Comparison of ENCODE assay signal across 8 cellular contexts in the genomic region with DNA sequence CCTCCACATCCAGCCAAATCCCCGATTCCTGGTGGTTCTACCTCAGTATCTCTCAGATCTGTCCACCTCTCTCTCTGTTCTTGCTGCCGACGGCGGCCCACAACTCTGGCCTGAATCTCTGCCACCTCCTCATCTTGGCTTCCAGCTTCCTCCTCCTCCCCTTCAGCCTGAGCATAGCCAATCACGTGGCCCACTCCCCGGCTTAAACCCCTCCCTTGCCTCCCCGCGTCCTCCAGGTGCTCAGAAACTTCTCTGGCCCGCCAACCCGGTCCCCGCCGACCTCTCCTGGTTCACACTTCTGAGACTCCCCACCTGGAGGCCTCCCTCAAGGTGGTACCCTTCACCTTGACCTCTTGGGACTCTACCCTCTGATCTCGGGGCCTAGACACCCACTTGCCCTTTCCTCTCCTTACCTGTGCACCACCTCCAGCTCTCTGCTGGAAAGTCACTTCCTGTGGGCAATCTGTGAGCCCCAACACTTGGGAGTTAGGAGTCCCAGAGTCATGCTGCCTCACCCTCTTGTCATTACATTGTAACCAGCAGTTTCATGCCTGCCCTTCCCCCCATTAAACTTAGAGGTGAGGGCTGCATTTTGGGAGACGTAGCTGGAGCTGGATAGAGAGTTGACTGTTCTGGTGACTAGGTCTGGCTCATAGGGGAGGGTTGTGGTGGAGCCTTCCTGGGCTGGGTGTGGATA. TPM values are rescaled to one million over a fixed set of nuclear protein-coding genes. Genes with fewer than 3 reads are reported as not detected.
DNase-seq lines count a peak whose midpoint lies in the region; ATAC-seq and TF ChIP-seq lines count a peak whose summit lies in the region.

No MANE protein-coding gene starts in this region.

- DNase-seq in AG04449 (ENCODE audit: low read depth, low spot score) = no peak
- DNase-seq in IMR-90 = peak; percentile 76
- peak; percentile 44 to 83 for DNase-seq in SW 1271 (lab: John Stamatoyannopoulos, UW)
- DNase-seq in activated naive CD8-positive, alpha-beta T cell treated with anti-CD3 and anti-CD28 coated beads, Interleukin-2, amount 50 U/mL, for 16 hours (ENCODE audit: low read depth, low spot score) = peak; percentile 42
- peak; percentile 73 for DNase-seq in right atrium auricular region (ENCODE audit: low spot score)
- peak; percentile 78 for DNase-seq in renal cortical epithelial cell (ENCODE audit: low read depth)

- H3K4ac ChIP-seq in IMR-90 (ENCODE audit: low read depth, low read length) = peak overlapping the region; percentile 98

- dilution Hi-C loops in IMR-90 (cut with HindIII; ENCODE audit: low sequenced_read_pairs, unreplicated experiment) = no loop called here

- POLR2A ChIA-PET in AG04449 (lab: Yijun Ruan, JAX) = interaction anchor here (1.1 to 1.6 kb wide), 4 partner anchors 24 to 51 kb away, joined by 3 to 7 read pairs (median 4); no protein-coding TSS in a partner anchor
- POLR2A ChIA-PET in IMR-90 (lab: Charles Lee; ENCODE audit: unreplicated experiment) = no interaction called here

- H2BK20ac ChIP-seq in IMR-90 (ENCODE audit: low read depth, low read length) = peak overlapping the region; percentile 12; the same call in 1 of the 2 replicates

- peak overlapping the region; percentile 86 for H2AK5ac ChIP-seq in IMR-90 (ENCODE audit: low read depth, low read length)

- H3K4me1 ChIP-seq in IMR-90 (ENCODE audit: control insufficient read depth, insufficient read depth, low read length) (peaks cover 17% of the 10 kb centered on the region), right atrium auricular region (peaks cover 0 to 32% of the 10 kb centered on the region in 2 donors)

- CTCF ChIA-PET in AG04449 (lab: Yijun Ruan, JAX) (interaction anchor here (1.1 to 2.6 kb wide), 7 partner anchors 9 to 246 kb away, joined by 3 to 11 read pairs (median 4); partner anchors contain the start of genes ENDOG and PKN3), IMR-90 (lab: Yijun Ruan, JAX) (interaction anchor here (0.8 kb wide), 1 partner anchor 49 kb away, joined by 3 read pairs; no protein-coding TSS in a partner anchor)

- in situ Hi-C loops in IMR-90 (cut with MboI; ENCODE audit: low sequenced_read_pairs) = no loop called here

- no TSS peak for BruUV-seq in IMR-90 (replicated peaks; lab: Mats Ljungman, UMichigan)

- H4K91ac ChIP-seq in IMR-90 (ENCODE audit: insufficient read depth, low read depth, low read length) = peak overlapping the region; percentile 78

- H4K8ac ChIP-seq in IMR-90 (ENCODE audit: low read depth in 2 of 2, low read length in 2 of 2) = peak overlapping the region; percentile 71 to 97

- TF ChIP-seq RAD21 in IMR-90 (IDR thresholded peaks at IDR 0.05; ENCODE audit: low read length) = no peak

- H2BK5ac ChIP-seq in IMR-90 (ENCODE audit: low read depth, low read length, poor library complexity, severe bottlenecking) = peak overlapping the region; percentile 61

- ATAC-seq in GM18907 (IDR thresholded peaks at IDR 0.05; ENCODE audit: unreplicated experiment) (peak; percentile 36), IMR-90 (ENCODE audit: low read depth) (peak; percentile 35), HG03457 (IDR thresholded peaks at IDR 0.05; ENCODE audit: unreplicated experiment) (no peak)

- H3K36me3 ChIP-seq in IMR-90 (ENCODE audit: control insufficient read depth, insufficient read depth, low read length) (no peaks in the 10 kb centered on the region), right atrium auricular region (no peaks in the 10 kb centered on the region)

- peak overlapping the region; percentile 78 for H3K56ac ChIP-seq in IMR-90 (ENCODE audit: extremely low read depth, insufficient read depth, low read length)

- no peaks in the 10 kb centered on the region for H3K9me3 ChIP-seq in IMR-90 (ENCODE audit: control insufficient read depth, insufficient read depth, low read length)
- no peaks in the 10 kb centered on the region for H3K9me3 ChIP-seq in right atrium auricular region

- H2AFZ ChIP-seq in IMR-90 (replicated peaks; ENCODE audit: low read length, poor library complexity) = peak overlapping the region; percentile 82

- H3K14ac ChIP-seq in IMR-90 (replicated peaks; ENCODE audit: low read depth, low read length) = peak overlapping the region; percentile 100

- 4% methylated on average over 12 of the region's 14 CpGs; no CpG with 5 or more reads in 1 of the 2 experiments for WGBS in IMR-90 (ENCODE audit: extremely low coverage in 2 of 2, insufficient read length in 1 of 2), 2 experiments

- H3K9me1 ChIP-seq in IMR-90 (ENCODE audit: insufficient read depth, low read length) = peaks cover 22% of the 10 kb centered on the region

- H3K27me3 ChIP-seq in IMR-90 (ENCODE audit: control insufficient read depth, insufficient read depth, low read length) (no peaks in the 10 kb centered on the region), right atrium auricular region (no peaks in the 10 kb centered on the region)

- H3K9ac ChIP-seq in IMR-90 (ENCODE audit: low read depth, low read length) = peak overlapping the region; percentile 82

- peak overlapping the region; percentile 68 for H3K27ac ChIP-seq in IMR-90 (ENCODE audit: insufficient read depth, low read length)
- peak overlapping the region; percentile 72 to 73 for H3K27ac ChIP-seq in right atrium auricular region

- peak overlapping the region; percentile 43 for H3K18ac ChIP-seq in IMR-90 (ENCODE audit: low read depth, low read length)

- intact Hi-C loops in IMR-90 (cut with micrococcal nuclease) = no loop called here

- H2AK9ac ChIP-seq in IMR-90 (replicated peaks; ENCODE audit: low read depth, low read length, poor library complexity) = peak overlapping the region; percentile 99

- H2BK15ac ChIP-seq in IMR-90 (ENCODE audit: low read depth, low read length) = peak overlapping the region; percentile 33; the same call in 1 of the 3 replicates

- peak; percentile 66; the same call in 1 of the 2 replicates for TF ChIP-seq POLR2A in IMR-90 (IDR thresholded peaks at IDR 0.05; ENCODE audit: low read depth, low read length)

- H4K20me1 ChIP-seq in IMR-90 (ENCODE audit: insufficient read depth, low read length) = no peaks in the 10 kb centered on the region

- peak overlapping the region; percentile 93 for H3K4me2 ChIP-seq in IMR-90 (ENCODE audit: low read depth, low read length)

- peak overlapping the region; percentile 98 for H3K23ac ChIP-seq in IMR-90 (ENCODE audit: low read depth, low read length)

- peak overlapping the region; percentile 74 for H3K4me3 ChIP-seq in AG04449 (ENCODE audit: low read depth, low read length)
- peak overlapping the region; percentile 57 for H3K4me3 ChIP-seq in IMR-90 (ENCODE audit: insufficient read depth, low read depth, low read length)
- peak overlapping the region; percentile 52 to 60 for H3K4me3 ChIP-seq in right atrium auricular region

- TF ChIP-seq CTCF in AG04449 (IDR thresholded peaks at IDR 0.05; ENCODE audit: insufficient read depth, low read length, missing control alignments) (no peak), IMR-90 (conservative IDR thresholded peaks at IDR 0.05; ENCODE audit: low read depth, low read length) (no peak), right atrium auricular region (IDR thresholded peaks at IDR 0.05) (no peak)

- H4K5ac ChIP-seq in IMR-90 (ENCODE audit: low read depth, low read length) = peak overlapping the region; percentile 78

- H3K79me1 ChIP-seq in IMR-90 (ENCODE audit: low read depth in 1 of 2, low read length in 2 of 2) = peaks cover 27 to 53% of the 10 kb centered on the region in 2 experiments

- H2BK120ac ChIP-seq in IMR-90 (ENCODE audit: low read depth, low read length) = peak overlapping the region; percentile 61

TF ChIP-seq in IMR-90, 13 proteins besides CTCF, POLR2A, EP300 and RAD21 (continues in another document):
- TF ChIP-seq, protein P1, sequence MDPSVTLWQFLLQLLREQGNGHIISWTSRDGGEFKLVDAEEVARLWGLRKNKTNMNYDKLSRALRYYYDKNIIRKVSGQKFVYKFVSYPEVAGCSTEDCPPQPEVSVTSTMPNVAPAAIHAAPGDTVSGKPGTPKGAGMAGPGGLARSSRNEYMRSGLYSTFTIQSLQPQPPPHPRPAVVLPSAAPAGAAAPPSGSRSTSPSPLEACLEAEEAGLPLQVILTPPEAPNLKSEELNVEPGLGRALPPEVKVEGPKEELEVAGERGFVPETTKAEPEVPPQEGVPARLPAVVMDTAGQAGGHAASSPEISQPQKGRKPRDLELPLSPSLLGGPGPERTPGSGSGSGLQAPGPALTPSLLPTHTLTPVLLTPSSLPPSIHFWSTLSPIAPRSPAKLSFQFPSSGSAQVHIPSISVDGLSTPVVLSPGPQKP (IDR thresholded peaks at IDR 0.05; ENCODE audit: borderline replicate concordance, low read depth, low read length) = no peak
- peak; percentile 90 for TF ChIP-seq USF2 (IDR thresholded peaks at IDR 0.05; ENCODE audit: low read depth, low read length)

RNA-seq across cellular contexts. Expression of gene SET, which starts 4.5 kb away (rescaled TPM):
- total RNA-seq in IMR-90 (2012; rRNA removed) (182 and 587 TPM in 2 replicates), right atrium auricular region (100 to 1,000 TPM; 104 to 125 TPM), renal cortical epithelial cell (395 and 577 TPM in 2 replicates)
- 80.2 and 104 TPM in 2 replicates for polyA plus RNA-seq in IMR-90 (2012; rRNA removed)
- 13.7 and 17.9 TPM in 2 replicates for polyA plus RNA-seq in IMR-90 (2012; cell fraction: cytosol; rRNA removed)
- polyA plus RNA-seq in IMR-90 (2012; cell fraction: nucleus; rRNA removed; ENCODE audit: low replicate concordance) = 21.2 and 52.6 TPM in 2 replicates

RNA-seq across cellular contexts. Expression of gene PKN3, which starts 17.8 kb away (rescaled TPM):
- total RNA-seq in IMR-90 (2012; rRNA removed) (1.6 and 1.7 TPM in 2 replicates), right atrium auricular region (1 to 10 TPM; 4.5 to 8.6 TPM), renal cortical epithelial cell (2.8 and 5.2 TPM in 2 replicates)
- 3.8 and 5.7 TPM in 2 replicates for polyA plus RNA-seq in IMR-90 (2012; rRNA removed)
- 3.5 and 3.6 TPM in 2 replicates for polyA plus RNA-seq in IMR-90 (2012; cell fraction: cytosol; rRNA removed)
- polyA plus RNA-seq in IMR-90 (2012; cell fraction: nucleus; rRNA removed; ENCODE audit: low replicate concordance) = 18.8 and 32.4 TPM in 2 replicates

RNA-seq across cellular contexts. Expression of gene DYNC2I2, which starts 27.8 kb away (rescaled TPM):
- total RNA-seq in IMR-90 (2012; rRNA removed) (36.1 and 37.1 TPM in 2 replicates), right atrium auricular region (10 to 100 TPM; 23.1 to 33.1 TPM), renal cortical epithelial cell (46.4 and 59.7 TPM in 2 replicates)
- 33.7 and 42.9 TPM in 2 replicates for polyA plus RNA-seq in IMR-90 (2012; rRNA removed)
- polyA plus RNA-seq in IMR-90 (2012; cell fraction: cytosol; rRNA removed) = 27.9 and 40.6 TPM in 2 replicates
- 24.0 and 102 TPM in 2 replicates for polyA plus RNA-seq in IMR-90 (2012; cell fraction: nucleus; rRNA removed; ENCODE audit: low replicate concordance)

RNA-seq across cellular contexts. Expression of gene ZDHHC12, which starts 39.5 kb away (rescaled TPM):
- total RNA-seq in IMR-90 (2012; rRNA removed) (13.9 and 16.7 TPM in 2 replicates), right atrium auricular region (10 to 100 TPM; 22.8 to 24.4 TPM), renal cortical epithelial cell (46.4 and 58.0 TPM in 2 replicates)
- polyA plus RNA-seq in IMR-90 (2012; rRNA removed) = 60.7 and 75.1 TPM in 2 replicates
- polyA plus RNA-seq in IMR-90 (2012; cell fraction: cytosol; rRNA removed) = 76.2 and 119 TPM in 2 replicates
- 11.3 and 58.5 TPM in 2 replicates for polyA plus RNA-seq in IMR-90 (2012; cell fraction: nucleus; rRNA removed; ENCODE audit: low replicate concordance)
